8 cellular contexts compared by ENCODE assay signal in the genomic region with DNA sequence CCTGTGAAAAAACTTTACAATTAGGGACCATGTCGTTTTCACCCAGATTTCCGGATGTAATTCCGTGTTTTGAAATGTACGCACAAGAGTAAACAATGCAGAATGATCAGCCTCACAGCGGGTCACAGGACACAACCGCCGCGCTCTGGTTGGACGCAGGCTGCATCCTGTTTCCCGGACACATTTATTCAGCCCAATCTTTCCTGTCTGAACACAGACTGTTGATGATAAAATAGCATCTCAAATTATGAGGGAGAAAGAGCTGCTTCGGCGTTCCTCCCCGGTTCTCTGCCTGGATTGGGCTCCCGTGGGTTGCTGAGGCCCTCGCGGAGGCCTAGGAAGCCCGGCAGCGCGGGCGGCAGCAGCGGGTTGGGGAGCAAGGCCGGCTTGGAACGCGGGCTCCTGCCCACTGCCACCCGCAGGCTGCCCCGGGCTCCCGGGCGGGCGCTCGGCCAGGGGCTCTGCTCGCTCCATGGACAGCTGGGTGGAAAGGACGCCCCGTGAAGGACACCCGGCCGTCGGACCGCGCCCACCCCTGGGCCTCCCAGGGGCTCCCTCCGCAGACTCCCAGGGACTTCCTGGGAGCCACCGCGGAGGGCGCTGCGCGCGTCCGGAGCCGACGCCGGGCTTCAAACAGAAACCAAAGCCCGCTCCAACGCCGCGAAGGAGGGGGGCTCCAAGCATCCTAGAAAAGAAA.
A peak's percentile ranks its signal among the peaks of the same experiment; 100 is the strongest.
DNase-seq lines count a peak whose midpoint lies in the region; ATAC-seq lines count a peak whose summit lies in the region.

No MANE protein-coding gene starts in this region.

- H3K4me3 ChIP-seq in iPS DF 6.9 (ENCODE audit: low read length), result peak overlapping the region; percentile 85; the same call in 1 of the 2 replicates

- no CpG with 5 or more reads among the region's 53 CpGs for WGBS in iPS DF 6.9 (ENCODE audit: insufficient coverage, insufficient read length)

- ATAC-seq in GM19328 (IDR thresholded peaks at IDR 0.05; ENCODE audit: unreplicated experiment), result peak; percentile 64
- peak; percentile 90 for ATAC-seq in HG03354 (IDR thresholded peaks at IDR 0.05; ENCODE audit: poor library complexity, severe bottlenecking, unreplicated experiment)

- H3K4me1 ChIP-seq in iPS DF 6.9 (ENCODE audit: control insufficient read depth, insufficient read depth, low read length), result peaks cover 2% of the 10 kb centered on the region; the same call in 1 of the 2 replicates

- DNase-seq in Caki2 (ENCODE audit: low read depth), result peak; percentile 80
- DNase-seq in NCI-H526 treated with DMSO at 0.1 percent for 48 hours (lab: John Stamatoyannopoulos, UW), result peak; percentile 50
- DNase-seq in brain pericyte (ENCODE audit: low read depth, low spot score), result peak; percentile 30
- DNase-seq in iPS DF 6.9 (ENCODE audit: low read depth, low spot score), result no peak
- peak; percentile 8 for DNase-seq in pulmonary artery endothelial cell (ENCODE audit: low read depth, low spot score)
- DNase-seq in stimulated activated CD4-positive, alpha-beta T cell treated with anti-CD3 and anti-CD28 coated beads, Interleukin-2, amount 100 ng/mL, for 24 hours, result no peak

- H3K9me3 ChIP-seq in iPS DF 6.9 (ENCODE audit: control insufficient read depth, insufficient read depth, low read length), result no peaks in the 10 kb centered on the region

- H3K27ac ChIP-seq in iPS DF 6.9 (ENCODE audit: low read length), result no peak overlapping the region

- in situ Hi-C loops in Caki2 (cut with HindIII; ENCODE audit: low pct_unique_long_range_greater_than_20kb, low sequenced_read_pairs), result no loop called here

- peaks cover 1% of the 10 kb centered on the region; the same call in 1 of the 2 replicates for H3K27me3 ChIP-seq in iPS DF 6.9 (ENCODE audit: control insufficient read depth, insufficient read depth, low read length)

- H3K36me3 ChIP-seq in iPS DF 6.9 (ENCODE audit: control insufficient read depth, insufficient read depth, low read length), result no peaks in the 10 kb centered on the region

Comparison
In these comparisons a context has a peak if more than half of its experiments do, and no peak if none do; other contexts are left out.
1. DNase-seq: peak in Caki2 (single experiment), NCI-H526 treated with DMSO at 0.1 percent for 48 hours (single experiment), brain pericyte (single experiment) and pulmonary artery endothelial cell (single experiment); none in iPS DF 6.9 (single experiment) and stimulated activated CD4-positive, alpha-beta T cell treated with anti-CD3 and anti-CD28 coated beads, Interleukin-2, amount 100 ng/mL, for 24 hours (0 of 2).